ENCODE assay signal across 8 cellular contexts in genomic region chr10:114470956-114471905, GRCh38.
DNase-seq lines count a peak whose midpoint lies in the region; ATAC-seq lines count a peak whose summit lies in the region.

No MANE protein-coding gene starts in this region.

- H3K9ac ChIP-seq in mesenchymal stem cell (ENCODE audit: low read length) = no peak overlapping the region

- ATAC-seq in GM19043 (IDR thresholded peaks at IDR 0.05; ENCODE audit: low read depth, unreplicated experiment) (peak; percentile 93), HG03196 (IDR thresholded peaks at IDR 0.05; ENCODE audit: unreplicated experiment) (peak; percentile 94)

- no peak overlapping the region for H2BK5ac ChIP-seq in mesenchymal stem cell (ENCODE audit: low read depth, low read length, poor library complexity, severe bottlenecking)

- no peak overlapping the region for H2AFZ ChIP-seq in mesenchymal stem cell (ENCODE audit: low read depth, low read length)

- no peak overlapping the region for H3K23ac ChIP-seq in mesenchymal stem cell (ENCODE audit: low read length in 2 of 2)

- H3K79me1 ChIP-seq in mesenchymal stem cell (replicated peaks; ENCODE audit: low read length, poor library complexity, severe bottlenecking) = no peaks in the 10 kb centered on the region

- H3K4ac ChIP-seq in mesenchymal stem cell (ENCODE audit: low read depth in 1 of 2, low read length in 2 of 2) = no peak overlapping the region

- H3K9me3 ChIP-seq in mesenchymal stem cell (ENCODE audit: control insufficient read depth, low read length) = no peaks in the 10 kb centered on the region

- no peak overlapping the region for H4K8ac ChIP-seq in mesenchymal stem cell (ENCODE audit: low read length)

- H2BK12ac ChIP-seq in mesenchymal stem cell (ENCODE audit: low read length in 2 of 2) = no peak overlapping the region

- no peak overlapping the region for H4K91ac ChIP-seq in mesenchymal stem cell (ENCODE audit: low read length)

- H3K14ac ChIP-seq in mesenchymal stem cell (ENCODE audit: low read length in 2 of 2) = no peak overlapping the region

- no peak overlapping the region for H3K4me3 ChIP-seq in mesenchymal stem cell (ENCODE audit: insufficient read depth in 1 of 2, low read depth in 1 of 2, low read length in 2 of 2)

- no peak overlapping the region for H2AK5ac ChIP-seq in mesenchymal stem cell (ENCODE audit: low read length, severe bottlenecking)

- no peak overlapping the region for H3K27ac ChIP-seq in mesenchymal stem cell (ENCODE audit: low read length, poor library complexity, severe bottlenecking)

- H3K4me2 ChIP-seq in mesenchymal stem cell (ENCODE audit: low read length, poor library complexity, severe bottlenecking) = no peak overlapping the region

- H2BK120ac ChIP-seq in mesenchymal stem cell (ENCODE audit: low read depth, low read length) = no peak overlapping the region

- peaks cover 0 to 7% of the 10 kb centered on the region in 2 experiments for H3K36me3 ChIP-seq in mesenchymal stem cell (ENCODE audit: control insufficient read depth in 1 of 2, insufficient read depth in 2 of 2, low read depth in 1 of 2, low read length in 2 of 2)

- DNase-seq in CD1c-positive myeloid dendritic cell (ENCODE audit: extremely low spot score) = peak; percentile 74
- DNase-seq in NCI-H510A (lab: John Stamatoyannopoulos, UW) = peak; percentile 66
- peak; percentile 53 to 56 for DNase-seq in activated CD4-positive, alpha-beta T cell treated with anti-CD3 and anti-CD28 coated beads, Interleukin-2, amount 50 U/mL, for 4 hours
- peak; percentile 59 for DNase-seq in ecto neural progenitor cell (ENCODE audit: low spot score)
- DNase-seq in mesenchymal stem cell = peak; percentile 69
- DNase-seq in stimulated activated CD8-positive, alpha-beta memory T cell treated with anti-CD3 and anti-CD28 coated beads, Interleukin-2, amount 100 ng/mL, for 48 hours (ENCODE audit: low read depth in 2 of 2) = peak; percentile 37 to 40

- H3K4me1 ChIP-seq in mesenchymal stem cell (ENCODE audit: control insufficient read depth, insufficient read depth, low read depth, low read length) = no peaks in the 10 kb centered on the region

- no peak overlapping the region for H2BK15ac ChIP-seq in mesenchymal stem cell (ENCODE audit: low read depth, poor library complexity, severe bottlenecking)

- no peaks in the 10 kb centered on the region for H3K27me3 ChIP-seq in mesenchymal stem cell (ENCODE audit: control insufficient read depth in 1 of 2, insufficient read depth in 1 of 2, low read length in 2 of 2)

- 33% methylated on average over 9 of the region's 11 CpGs for WGBS in mesenchymal stem cell

- no peak overlapping the region for H3K18ac ChIP-seq in mesenchymal stem cell (ENCODE audit: low read depth in 1 of 2, low read length in 2 of 2)
